In genomic region chr16:2512920-2513404, GRCh38 we compare ENCODE assay signal across 8 cellular contexts. TPM values are rescaled to one million over a fixed set of nuclear protein-coding genes. Genes with fewer than 3 reads are reported as not detected.
DNase-seq lines count a peak whose midpoint lies in the region; ATAC-seq and TF ChIP-seq lines count a peak whose summit lies in the region.

No MANE protein-coding gene starts in this region.

- peaks cover 0 to 9% of the 10 kb centered on the region in 2 donors for H3K36me3 Mint-ChIP-seq in naive B cell

- DNase-seq in NCI-H82 (lab: John Stamatoyannopoulos, UW) (peak; percentile 55), NCI-H82 treated with DMSO at 0.1 percent for 48 hours (lab: John Stamatoyannopoulos, UW; ENCODE audit: unreplicated experiment) (no peak), NCI-H345 (lab: John Stamatoyannopoulos, UW) (peak; percentile 33), coronary artery (ENCODE audit: low spot score) (no peak), naive B cell (no peak), NCI-H2227 treated with DMSO at 0.1 percent for 48 hours (lab: John Stamatoyannopoulos, UW) (no peak)

- H3K4me3 ChIP-seq in coronary artery = peak overlapping the region; percentile 94

- no peaks in the 10 kb centered on the region for H3K27me3 Mint-ChIP-seq in naive B cell

- no peak for TF ChIP-seq CTCF in coronary artery (IDR thresholded peaks at IDR 0.05)

- peak in 1 of 2 donors; percentile 2 for ATAC-seq in naive B cell (ENCODE audit: low read depth in 2 of 2)
- ATAC-seq in GM21526 (IDR thresholded peaks at IDR 0.05; ENCODE audit: low FRiP score, unreplicated experiment) = no peak
- ATAC-seq in GM18873 (IDR thresholded peaks at IDR 0.05; ENCODE audit: low FRiP score, unreplicated experiment) = no peak

- H3K9me3 Mint-ChIP-seq in naive B cell = no peaks in the 10 kb centered on the region

- H3K27ac Mint-ChIP-seq in naive B cell = peak overlapping the region; percentile 96 to 100 (median 98)

- peak overlapping the region; percentile 81 to 97 for H3K27ac ChIP-seq in coronary artery

- H3K4me3 Mint-ChIP-seq in naive B cell = peak overlapping the region; percentile 81 to 94 (median 91)

- peaks cover 66 to 90% (median 87%) of the 10 kb centered on the region in 3 donors for H3K4me1 Mint-ChIP-seq in naive B cell

RNA-seq across cellular contexts. Expression of gene ATP6V0C, which starts 0.8 kb away (rescaled TPM):
- 100 to 1,000 TPM in 3 of 6 donors, 10 to 100 TPM in 3; 75.4 to 114 (median 98.1) TPM for polyA plus RNA-seq in naive B cell (ENCODE audit: low read depth in 6 of 6)

RNA-seq across cellular contexts. Expression of gene AMDHD2, which starts 7.2 kb away (rescaled TPM):
- 10 to 100 TPM; 17.6 to 24.0 (median 20.5) TPM for polyA plus RNA-seq in naive B cell (ENCODE audit: low read depth in 6 of 6)

RNA-seq across cellular contexts. Expression of gene CEMP1, which starts 18.2 kb away (rescaled TPM):
- 1 to 10 TPM; 2.4 to 5.7 (median 3.5) TPM for polyA plus RNA-seq in naive B cell (ENCODE audit: low read depth in 6 of 6)

RNA-seq across cellular contexts. Expression of gene PDPK1, which starts 24.9 kb away (rescaled TPM):
- polyA plus RNA-seq in naive B cell (ENCODE audit: low read depth in 6 of 6) = 10 to 100 TPM; 16.7 to 44.8 (median 38.9) TPM

RNA-seq across cellular contexts. Expression of gene TBC1D24, which starts 38.0 kb away (rescaled TPM):
- 1 to 10 TPM in 4 of 6 donors, under 1 TPM in 2; 0.22 to 3.3 (median 2.5) TPM for polyA plus RNA-seq in naive B cell (ENCODE audit: low read depth in 6 of 6)

Comparison
In these comparisons a context has a peak if more than half of its experiments do, and no peak if none do; other contexts are left out.
1. DNase-seq: peak in NCI-H82 (single experiment) and NCI-H345 (single experiment); none in NCI-H82 treated with DMSO at 0.1 percent for 48 hours (single experiment), coronary artery (single experiment), naive B cell (single experiment) and NCI-H2227 treated with DMSO at 0.1 percent for 48 hours (single experiment).